In the genomic region with DNA sequence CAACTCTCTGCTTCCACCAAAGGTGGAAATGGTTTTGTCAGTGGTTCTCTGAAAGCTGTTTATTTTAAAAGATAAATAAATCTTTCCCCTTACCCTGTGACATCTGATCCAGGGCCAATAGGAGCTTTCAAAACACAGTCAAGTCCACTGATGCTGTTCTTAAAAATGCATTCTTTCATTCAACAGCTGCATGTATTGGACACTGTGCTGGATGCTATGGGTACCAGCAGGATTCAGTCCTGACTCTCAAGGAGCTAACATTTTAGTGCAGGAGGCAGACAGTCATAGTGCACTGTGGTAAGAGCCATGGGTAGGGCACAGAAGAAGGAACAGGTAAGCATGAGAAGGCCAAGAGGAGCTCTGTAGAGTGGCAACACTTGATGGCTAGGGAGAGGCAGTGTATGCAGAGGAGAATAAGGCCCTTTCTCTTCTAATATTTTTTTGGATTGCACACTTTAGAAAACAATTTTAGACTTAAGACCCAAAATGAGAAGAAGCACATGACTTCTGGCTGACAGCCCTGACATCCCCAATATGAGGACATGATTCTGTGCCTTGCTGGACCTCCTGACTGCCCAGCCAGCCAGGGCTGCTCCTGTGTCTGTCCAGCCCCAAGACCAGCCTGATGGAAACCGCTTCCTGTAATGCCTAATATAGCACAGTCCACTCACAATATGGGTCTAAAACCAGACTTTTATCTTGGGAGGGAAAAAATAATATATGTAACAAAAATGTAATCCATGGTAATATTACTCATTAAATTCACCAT, we compare ENCODE assay signal across 23 cellular contexts.
DNase-seq lines count a peak whose midpoint lies in the region; ATAC-seq, FAIRE-seq and TF ChIP-seq lines count a peak whose summit lies in the region.
"Had no signal": no experiment of that assay in that cellular context is flagged by ENCODE, and none has a peak within 500 bp of the region (broad histone marks: within the 10 kb centered on the region; RNA-seq: fewer than 3 reads in every experiment).

No MANE protein-coding gene starts in this region.

- ATAC-seq in activated naive CD8-positive, alpha-beta T cell treated with anti-CD3 and anti-CD28 coated beads, Interleukin-2, amount 50 U/mL, for 24 hours, result no peak
- ATAC-seq in K562, result 0 out of 3 replicates have a peak, but pooled peaks have one; percentile 24
- no peak for ATAC-seq in GM21528 (IDR thresholded peaks at IDR 0.05; ENCODE audit: low FRiP score, unreplicated experiment)
- no peak for ATAC-seq in GM21529 (IDR thresholded peaks at IDR 0.05; ENCODE audit: unreplicated experiment)
- ATAC-seq: CD8-positive, alpha-beta T cell had no signal

- BruUV-seq in K562 (replicated peaks; lab: Mats Ljungman, UMichigan), result no TSS peak

- no peaks in the 10 kb centered on the region; the same call in 2 of the 3 replicates for H3K36me3 ChIP-seq in K562 (ENCODE audit: control insufficient read depth, insufficient read depth, low read length)
- H3K36me3 ChIP-seq: HAP-1 had no signal

- no peak overlapping the region for H3K4me3 Mint-ChIP-seq in activated naive CD8-positive, alpha-beta T cell treated with anti-CD3 and anti-CD28 coated beads for 36 hours
- no peak overlapping the region for H3K4me3 Mint-ChIP-seq in activated naive CD8-positive, alpha-beta T cell treated with anti-CD3 and anti-CD28 coated beads, Interleukin-2, amount 50 U/mL, for 24 hours
- H3K4me3 Mint-ChIP-seq: B cell; CD4-positive, CD25-positive, alpha-beta regulatory T cell; CD8-positive, alpha-beta T cell; GM23338; HFFc6 had no signal

- no peak for TF ChIP-seq RAD21 in K562 (CRISPR knock-in tag; conservative IDR thresholded peaks at IDR 0.05 in 1 of 2, IDR thresholded peaks at IDR 0.05 in 1 of 2)

- H3K4me1 ChIP-seq in K562 (replicated peaks in 1 of 2; ENCODE audit: control insufficient read depth in 2 of 2, insufficient read depth in 2 of 2, low read length in 2 of 2), result no peaks in the 10 kb centered on the region
- H3K4me1 ChIP-seq: Caco-2, HAP-1 had no signal

- no peaks in the 10 kb centered on the region for H3K27me3 ChIP-seq in K562 (ENCODE audit: control insufficient read depth in 2 of 2, insufficient read depth in 2 of 2, low read length in 2 of 2)
- H3K27me3 ChIP-seq: BLaER1 had no signal

- H3K9me3 Mint-ChIP-seq in activated naive CD8-positive, alpha-beta T cell treated with anti-CD3 and anti-CD28 coated beads for 36 hours, result no peaks in the 10 kb centered on the region
- H3K9me3 Mint-ChIP-seq in activated naive CD8-positive, alpha-beta T cell treated with anti-CD3 and anti-CD28 coated beads, Interleukin-2, amount 50 U/mL, for 24 hours, result no peaks in the 10 kb centered on the region
- H3K9me3 Mint-ChIP-seq: CD4-positive, CD25-positive, alpha-beta regulatory T cell; CD8-positive, alpha-beta T cell; GM23338; HFFc6 had no signal

- TF ChIP-seq POLR2A in K562 (conservative IDR thresholded peaks at IDR 0.05), result no peak

- no peaks in the 10 kb centered on the region for H3K4me1 Mint-ChIP-seq in activated naive CD8-positive, alpha-beta T cell treated with anti-CD3 and anti-CD28 coated beads for 36 hours
- no peaks in the 10 kb centered on the region for H3K4me1 Mint-ChIP-seq in activated naive CD8-positive, alpha-beta T cell treated with anti-CD3 and anti-CD28 coated beads, Interleukin-2, amount 50 U/mL, for 24 hours
- H3K4me1 Mint-ChIP-seq: GM23338 had no signal

- H3K79me2 ChIP-seq in K562 (ENCODE audit: control insufficient read depth, insufficient read depth, low read length), result no peaks in the 10 kb centered on the region

- H3K4me3 ChIP-seq in K562 (no peak overlapping the region), foreskin fibroblast (ENCODE audit: low read depth in 1 of 2, low read length in 2 of 2) (no peak overlapping the region)
- H3K4me3 ChIP-seq: BLaER1, GM23338, HAP-1 had no signal

- no peak for TF ChIP-seq EP300 in K562 (IDR thresholded peaks at IDR 0.05; ENCODE audit: low read length)

- no peak for FAIRE-seq in K562 (lab: Jason Lieb, UNC)
- FAIRE-seq: A204.1, G401.6, GM12892 had no signal

- no peak overlapping the region for H3K9ac ChIP-seq in K562 (ENCODE audit: insufficient read depth in 1 of 2, low read depth in 2 of 2, low read length in 2 of 2)
- H3K9ac ChIP-seq: BLaER1 had no signal

- 22% methylated on average over 1 of the region's 1 CpG for WGBS in K562 (ENCODE audit: insufficient coverage, low coverage, missing lambda C conversion rate)

- H3K4me2 ChIP-seq in K562 (ENCODE audit: insufficient read depth, low read length), result no peak overlapping the region
- H3K4me2 ChIP-seq: BLaER1, GM23338 had no signal

- H2AFZ ChIP-seq in K562 (ENCODE audit: low read depth, low read length), result no peak overlapping the region
- H2AFZ ChIP-seq: GM23338 had no signal

- DNase-seq in activated naive CD8-positive, alpha-beta T cell treated with anti-CD3 and anti-CD28 coated beads for 36 hours, result no peak
- no peak for DNase-seq in activated naive CD8-positive, alpha-beta T cell treated with anti-CD3 and anti-CD28 coated beads, Interleukin-2, amount 50 U/mL, for 24 hours
- DNase-seq in K562 (ENCODE audit: extremely low read depth in 1 of 4, low spot score in 3 of 4) (no peak), medulla oblongata (ENCODE audit: extremely low spot score) (peak; percentile 66), pons (ENCODE audit: low spot score) (peak; percentile 68), foreskin fibroblast (no peak)
- DNase-seq: Caco-2; CD4-positive, CD25-positive, alpha-beta regulatory T cell; CD8-positive, alpha-beta T cell; DMS153; DND-41; HFFc6 had no signal

- no peaks in the 10 kb centered on the region for H3K9me1 ChIP-seq in K562 (ENCODE audit: control insufficient read depth, insufficient read depth, low read length)

- in situ Hi-C loops in K562 (cut with MboI), result no loop called here

- no peak overlapping the region for H3K27ac ChIP-seq in K562 (ENCODE audit: extremely low read depth, low read depth, low read length)
- H3K27ac ChIP-seq: 22Rv1, BLaER1, C4-2B had no signal

- intact Hi-C loops in K562 (cut with micrococcal nuclease), result no loop called here

- peak overlapping the region; percentile 12 for H3K27ac Mint-ChIP-seq in activated naive CD8-positive, alpha-beta T cell treated with anti-CD3 and anti-CD28 coated beads for 36 hours
- H3K27ac Mint-ChIP-seq in activated naive CD8-positive, alpha-beta T cell treated with anti-CD3 and anti-CD28 coated beads, Interleukin-2, amount 50 U/mL, for 24 hours, result no peak overlapping the region
- H3K27ac Mint-ChIP-seq: B cell; CD8-positive, alpha-beta T cell; GM23338; HFFc6 had no signal

- POLR2A ChIA-PET in K562 (lab: Yijun Ruan, JAX), result no interaction called here

- no peaks in the 10 kb centered on the region for H3K27me3 Mint-ChIP-seq in activated naive CD8-positive, alpha-beta T cell treated with anti-CD3 and anti-CD28 coated beads for 36 hours
- no peaks in the 10 kb centered on the region for H3K27me3 Mint-ChIP-seq in activated naive CD8-positive, alpha-beta T cell treated with anti-CD3 and anti-CD28 coated beads, Interleukin-2, amount 50 U/mL, for 24 hours
- H3K27me3 Mint-ChIP-seq: B cell; CD4-positive, CD25-positive, alpha-beta regulatory T cell had no signal

- H3K36me3 Mint-ChIP-seq in activated naive CD8-positive, alpha-beta T cell treated with anti-CD3 and anti-CD28 coated beads for 36 hours, result peaks cover 2% of the 10 kb centered on the region
- no peaks in the 10 kb centered on the region for H3K36me3 Mint-ChIP-seq in activated naive CD8-positive, alpha-beta T cell treated with anti-CD3 and anti-CD28 coated beads, Interleukin-2, amount 50 U/mL, for 24 hours (ENCODE audit: low read depth)

- no peaks in the 10 kb centered on the region for H3K9me3 ChIP-seq in K562 (replicated peaks; ENCODE audit: control insufficient read depth, insufficient read depth, low read depth, low read length)
- H3K9me3 ChIP-seq: BLaER1, Caco-2, HAP-1 had no signal

- CTCF ChIA-PET in K562 (lab: Yijun Ruan, JAX; ENCODE audit: low intra/inter-chr PET ratio), result no interaction called here

- no peak for TF ChIP-seq CTCF in K562 (IDR thresholded peaks at IDR 0.05 in 2 of 3, conservative IDR thresholded peaks at IDR 0.05 in 1 of 3; ENCODE audit: insufficient read depth in 2 of 3, low read depth in 1 of 3, low read length in 3 of 3)
- no peak for TF ChIP-seq CTCF in foreskin fibroblast (IDR thresholded peaks at IDR 0.05; ENCODE audit: low read depth, low read length)

- no peaks in the 10 kb centered on the region for H4K20me1 ChIP-seq in K562 (replicated peaks; ENCODE audit: control insufficient read depth, insufficient read depth, low read length)
- H4K20me1 ChIP-seq: BLaER1 had no signal

TF ChIP-seq in K562, 482 proteins besides CTCF, POLR2A, EP300 and RAD21 (continues in another document):
- TF ChIP-seq NFYB (IDR thresholded peaks at IDR 0.05; ENCODE audit: extremely low read depth, insufficient read length), result no peak
- no peak for TF ChIP-seq ZSCAN29 (IDR thresholded peaks at IDR 0.05)
- TF ChIP-seq, protein P1, sequence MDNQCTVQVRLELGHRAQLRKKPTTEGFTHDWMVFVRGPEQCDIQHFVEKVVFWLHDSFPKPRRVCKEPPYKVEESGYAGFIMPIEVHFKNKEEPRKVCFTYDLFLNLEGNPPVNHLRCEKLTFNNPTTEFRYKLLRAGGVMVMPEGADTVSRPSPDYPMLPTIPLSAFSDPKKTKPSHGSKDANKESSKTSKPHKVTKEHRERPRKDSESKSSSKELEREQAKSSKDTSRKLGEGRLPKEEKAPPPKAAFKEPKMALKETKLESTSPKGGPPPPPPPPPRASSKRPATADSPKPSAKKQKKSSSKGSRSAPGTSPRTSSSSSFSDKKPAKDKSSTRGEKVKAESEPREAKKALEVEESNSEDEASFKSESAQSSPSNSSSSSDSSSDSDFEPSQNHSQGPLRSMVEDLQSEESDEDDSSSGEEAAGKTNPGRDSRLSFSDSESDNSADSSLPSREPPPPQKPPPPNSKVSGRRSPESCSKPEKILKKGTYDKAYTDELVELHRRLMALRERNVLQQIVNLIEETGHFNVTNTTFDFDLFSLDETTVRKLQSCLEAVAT (IDR thresholded peaks at IDR 0.05), result no peak
- no peak for TF ChIP-seq DPF2 (IDR thresholded peaks at IDR 0.05)
- TF ChIP-seq SMARCE1 (IDR thresholded peaks at IDR 0.05), result no peak

Comparison
In these comparisons a context has a peak if more than half of its experiments do, and no peak if none do; other contexts are left out.
1. DNase-seq: peak in medulla oblongata (single experiment) and pons (single experiment); none in activated naive CD8-positive, alpha-beta T cell treated with anti-CD3 and anti-CD28 coated beads for 36 hours (single experiment), activated naive CD8-positive, alpha-beta T cell treated with anti-CD3 and anti-CD28 coated beads, Interleukin-2, amount 50 U/mL, for 24 hours (single experiment), K562 (0 of 4) and foreskin fibroblast (0 of 2).